12 cellular contexts compared by ENCODE assay signal in the genomic region with DNA sequence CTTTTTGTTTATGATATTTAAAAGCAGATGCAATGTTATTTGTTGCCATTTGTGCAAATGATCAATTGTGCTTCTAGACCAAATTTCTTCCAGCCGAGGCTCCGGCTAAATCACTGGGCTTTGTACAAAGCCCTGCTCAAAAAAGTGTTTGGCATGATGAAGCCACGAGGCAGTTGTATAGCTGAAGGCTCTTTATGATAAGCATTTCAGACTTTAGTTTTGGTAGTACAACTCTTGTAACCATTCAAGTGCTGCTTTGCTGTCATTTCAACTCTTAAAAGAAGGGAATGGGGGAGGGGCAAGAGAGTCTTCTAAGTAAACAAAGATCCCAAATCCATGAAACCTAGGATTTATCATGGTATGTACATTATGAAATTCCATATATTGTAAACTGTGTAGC. TPM values are rescaled to one million over a fixed set of nuclear protein-coding genes. Genes with fewer than 3 reads are reported as not detected.
DNase-seq lines count a peak whose midpoint lies in the region; ATAC-seq and TF ChIP-seq lines count a peak whose summit lies in the region.
"Had no signal": no experiment of that assay in that cellular context is flagged by ENCODE, and none has a peak within 500 bp of the region (broad histone marks: within the 10 kb centered on the region; RNA-seq: fewer than 3 reads in every experiment).

No MANE protein-coding gene starts in this region.

- intact Hi-C loops in CD8-positive, alpha-beta T cell (cut with DNase I, micrococcal nuclease) = no loop called here

- CTCF ChIA-PET in CD8-positive, alpha-beta T cell (lab: Charles Lee) = no interaction called here

- no peaks in the 10 kb centered on the region for H3K9me2 ChIP-seq in GM23338 (ENCODE audit: insufficient read depth)

- TF ChIP-seq CTCF in GM23338 (conservative IDR thresholded peaks at IDR 0.05; ENCODE audit: low read depth in 2 of 2) (no peak), glutamatergic neuron (IDR thresholded peaks at IDR 0.05; ENCODE audit: partially characterized antibody, unreplicated experiment) (no peak)
- TF ChIP-seq CTCF in CD8-positive, alpha-beta T cell (IDR thresholded peaks at IDR 0.05) = no peak

- H3K9me3 Mint-ChIP-seq in GM23338 = no peaks in the 10 kb centered on the region; the same call in 2 of the 3 replicates
- H3K9me3 Mint-ChIP-seq in glutamatergic neuron (ENCODE audit: unreplicated experiment) = peaks cover 15% of the 10 kb centered on the region
- no peaks in the 10 kb centered on the region for H3K9me3 Mint-ChIP-seq in CD8-positive, alpha-beta T cell

- peaks cover 22% of the 10 kb centered on the region; the same call in 1 of the 2 replicates for H3F3A ChIP-seq in GM23338 (replicated peaks; ENCODE audit: low read depth)

- DNase-seq in GM23338 (ENCODE audit: low spot score) = peak; percentile 68
- DNase-seq in NCI-H2227 (lab: John Stamatoyannopoulos, UW; ENCODE audit: unreplicated experiment) = peak; percentile 27
- DNase-seq in glutamatergic neuron = no peak
- peak; percentile 49 for DNase-seq in retina
- no peak for DNase-seq in KBM-7
- no peak for DNase-seq in CD8-positive, alpha-beta T cell
- DNase-seq: activated CD8-positive, alpha-beta memory T cell treated with anti-CD3 and anti-CD28 coated beads, Interleukin-2, amount 50 U/mL, for 4 hours; amniotic stem cell; NCI-H146 had no signal

- H2AFZ ChIP-seq in GM23338 = no peak overlapping the region

- H4K20me1 ChIP-seq in GM23338 (replicated peaks; ENCODE audit: insufficient read depth) = no peaks in the 10 kb centered on the region

- H3K27me3 Mint-ChIP-seq in GM23338 (ENCODE audit: insufficient read depth, low read depth, poor library complexity) = peaks cover 19% of the 10 kb centered on the region
- H3K27me3 Mint-ChIP-seq in glutamatergic neuron (ENCODE audit: unreplicated experiment) = peaks cover 16% of the 10 kb centered on the region
- peaks cover 54% of the 10 kb centered on the region for H3K27me3 Mint-ChIP-seq in CD8-positive, alpha-beta T cell (ENCODE audit: low read depth)

- no peaks in the 10 kb centered on the region for H3K9me3 ChIP-seq in CD8-positive, alpha-beta T cell (ENCODE audit: low read length)

- in situ Hi-C loops in KBM-7 (cut with MboI; ENCODE audit: low pct_unique_long_range_greater_than_20kb, low sequenced_read_pairs) = no loop called here

- H3K36me3 Mint-ChIP-seq in GM23338 (ENCODE audit: low read depth) (peaks cover 26% of the 10 kb centered on the region), glutamatergic neuron (ENCODE audit: unreplicated experiment) (peaks cover 4% of the 10 kb centered on the region)
- no peaks in the 10 kb centered on the region for H3K36me3 Mint-ChIP-seq in CD8-positive, alpha-beta T cell

- H3K4me3 ChIP-seq in GM23338 = peak overlapping the region; percentile 68
- H3K4me3 ChIP-seq in CD8-positive, alpha-beta T cell (ENCODE audit: low read depth, low read length) = no peak overlapping the region

- peaks cover 8% of the 10 kb centered on the region; the same call in 1 of the 2 replicates for H3K36me3 ChIP-seq in GM23338 (ENCODE audit: insufficient read depth)
- H3K36me3 ChIP-seq in CD8-positive, alpha-beta T cell (ENCODE audit: insufficient read depth, low read length) = no peaks in the 10 kb centered on the region

- ATAC-seq in GM23338 = no peak
- no peak for ATAC-seq in GM18517 (IDR thresholded peaks at IDR 0.05; ENCODE audit: unreplicated experiment)
- ATAC-seq in HG03571 (IDR thresholded peaks at IDR 0.05; ENCODE audit: unreplicated experiment) = no peak
- ATAC-seq in CD8-positive, alpha-beta T cell = no peak

- peak overlapping the region; percentile 96 for H3K27ac ChIP-seq in GM23338 (ENCODE audit: low read depth)
- H3K27ac ChIP-seq in CD8-positive, alpha-beta T cell (ENCODE audit: low read depth, low read length) = no peak overlapping the region
- H3K27ac ChIP-seq: parathyroid adenoma had no signal

- POLR2A ChIA-PET in CD8-positive, alpha-beta T cell (lab: Charles Lee) = interaction anchor here (0.8 kb wide), 1 partner anchor 10 kb away, joined by 3 read pairs; no protein-coding TSS in a partner anchor

- peaks cover 45% of the 10 kb centered on the region for H3K4me1 ChIP-seq in GM23338 (ENCODE audit: insufficient read depth)
- H3K4me1 ChIP-seq in CD8-positive, alpha-beta T cell (ENCODE audit: insufficient read depth, low read length) = peaks cover 3% of the 10 kb centered on the region

- no peaks in the 10 kb centered on the region for H3K27me3 ChIP-seq in GM23338 (ENCODE audit: insufficient read depth)
- H3K27me3 ChIP-seq in CD8-positive, alpha-beta T cell (ENCODE audit: insufficient read depth, low read length) = no peaks in the 10 kb centered on the region

- H3K4me3 Mint-ChIP-seq in GM23338 (peak overlapping the region; percentile 84), glutamatergic neuron (ENCODE audit: unreplicated experiment) (peak overlapping the region; percentile 89)
- no peak overlapping the region for H3K4me3 Mint-ChIP-seq in CD8-positive, alpha-beta T cell

- peaks cover 27% of the 10 kb centered on the region for H3K79me2 ChIP-seq in GM23338 (replicated peaks; ENCODE audit: insufficient read depth)

- peak overlapping the region; percentile 72 for H3K4me2 ChIP-seq in GM23338

- H3K4me1 Mint-ChIP-seq in GM23338 (peaks cover 65% of the 10 kb centered on the region), glutamatergic neuron (ENCODE audit: low read depth, unreplicated experiment) (peaks cover 49% of the 10 kb centered on the region)
- H3K4me1 Mint-ChIP-seq in CD8-positive, alpha-beta T cell (ENCODE audit: low read depth) = peaks cover 12% of the 10 kb centered on the region

- peak overlapping the region; percentile 99 for H3K27ac Mint-ChIP-seq in GM23338
- H3K27ac Mint-ChIP-seq in glutamatergic neuron (ENCODE audit: unreplicated experiment) = peak overlapping the region; percentile 99
- H3K27ac Mint-ChIP-seq in CD8-positive, alpha-beta T cell = no peak overlapping the region

TF ChIP-seq in GM23338, 12 proteins besides CTCF, POLR2A, EP300 and RAD21:
- TF ChIP-seq POLR2AphosphoS5 (IDR thresholded peaks at IDR 0.05; ENCODE audit: low read depth) = peak; percentile 8; the same call in 1 of the 2 replicates
- TF ChIP-seq, protein P1, sequence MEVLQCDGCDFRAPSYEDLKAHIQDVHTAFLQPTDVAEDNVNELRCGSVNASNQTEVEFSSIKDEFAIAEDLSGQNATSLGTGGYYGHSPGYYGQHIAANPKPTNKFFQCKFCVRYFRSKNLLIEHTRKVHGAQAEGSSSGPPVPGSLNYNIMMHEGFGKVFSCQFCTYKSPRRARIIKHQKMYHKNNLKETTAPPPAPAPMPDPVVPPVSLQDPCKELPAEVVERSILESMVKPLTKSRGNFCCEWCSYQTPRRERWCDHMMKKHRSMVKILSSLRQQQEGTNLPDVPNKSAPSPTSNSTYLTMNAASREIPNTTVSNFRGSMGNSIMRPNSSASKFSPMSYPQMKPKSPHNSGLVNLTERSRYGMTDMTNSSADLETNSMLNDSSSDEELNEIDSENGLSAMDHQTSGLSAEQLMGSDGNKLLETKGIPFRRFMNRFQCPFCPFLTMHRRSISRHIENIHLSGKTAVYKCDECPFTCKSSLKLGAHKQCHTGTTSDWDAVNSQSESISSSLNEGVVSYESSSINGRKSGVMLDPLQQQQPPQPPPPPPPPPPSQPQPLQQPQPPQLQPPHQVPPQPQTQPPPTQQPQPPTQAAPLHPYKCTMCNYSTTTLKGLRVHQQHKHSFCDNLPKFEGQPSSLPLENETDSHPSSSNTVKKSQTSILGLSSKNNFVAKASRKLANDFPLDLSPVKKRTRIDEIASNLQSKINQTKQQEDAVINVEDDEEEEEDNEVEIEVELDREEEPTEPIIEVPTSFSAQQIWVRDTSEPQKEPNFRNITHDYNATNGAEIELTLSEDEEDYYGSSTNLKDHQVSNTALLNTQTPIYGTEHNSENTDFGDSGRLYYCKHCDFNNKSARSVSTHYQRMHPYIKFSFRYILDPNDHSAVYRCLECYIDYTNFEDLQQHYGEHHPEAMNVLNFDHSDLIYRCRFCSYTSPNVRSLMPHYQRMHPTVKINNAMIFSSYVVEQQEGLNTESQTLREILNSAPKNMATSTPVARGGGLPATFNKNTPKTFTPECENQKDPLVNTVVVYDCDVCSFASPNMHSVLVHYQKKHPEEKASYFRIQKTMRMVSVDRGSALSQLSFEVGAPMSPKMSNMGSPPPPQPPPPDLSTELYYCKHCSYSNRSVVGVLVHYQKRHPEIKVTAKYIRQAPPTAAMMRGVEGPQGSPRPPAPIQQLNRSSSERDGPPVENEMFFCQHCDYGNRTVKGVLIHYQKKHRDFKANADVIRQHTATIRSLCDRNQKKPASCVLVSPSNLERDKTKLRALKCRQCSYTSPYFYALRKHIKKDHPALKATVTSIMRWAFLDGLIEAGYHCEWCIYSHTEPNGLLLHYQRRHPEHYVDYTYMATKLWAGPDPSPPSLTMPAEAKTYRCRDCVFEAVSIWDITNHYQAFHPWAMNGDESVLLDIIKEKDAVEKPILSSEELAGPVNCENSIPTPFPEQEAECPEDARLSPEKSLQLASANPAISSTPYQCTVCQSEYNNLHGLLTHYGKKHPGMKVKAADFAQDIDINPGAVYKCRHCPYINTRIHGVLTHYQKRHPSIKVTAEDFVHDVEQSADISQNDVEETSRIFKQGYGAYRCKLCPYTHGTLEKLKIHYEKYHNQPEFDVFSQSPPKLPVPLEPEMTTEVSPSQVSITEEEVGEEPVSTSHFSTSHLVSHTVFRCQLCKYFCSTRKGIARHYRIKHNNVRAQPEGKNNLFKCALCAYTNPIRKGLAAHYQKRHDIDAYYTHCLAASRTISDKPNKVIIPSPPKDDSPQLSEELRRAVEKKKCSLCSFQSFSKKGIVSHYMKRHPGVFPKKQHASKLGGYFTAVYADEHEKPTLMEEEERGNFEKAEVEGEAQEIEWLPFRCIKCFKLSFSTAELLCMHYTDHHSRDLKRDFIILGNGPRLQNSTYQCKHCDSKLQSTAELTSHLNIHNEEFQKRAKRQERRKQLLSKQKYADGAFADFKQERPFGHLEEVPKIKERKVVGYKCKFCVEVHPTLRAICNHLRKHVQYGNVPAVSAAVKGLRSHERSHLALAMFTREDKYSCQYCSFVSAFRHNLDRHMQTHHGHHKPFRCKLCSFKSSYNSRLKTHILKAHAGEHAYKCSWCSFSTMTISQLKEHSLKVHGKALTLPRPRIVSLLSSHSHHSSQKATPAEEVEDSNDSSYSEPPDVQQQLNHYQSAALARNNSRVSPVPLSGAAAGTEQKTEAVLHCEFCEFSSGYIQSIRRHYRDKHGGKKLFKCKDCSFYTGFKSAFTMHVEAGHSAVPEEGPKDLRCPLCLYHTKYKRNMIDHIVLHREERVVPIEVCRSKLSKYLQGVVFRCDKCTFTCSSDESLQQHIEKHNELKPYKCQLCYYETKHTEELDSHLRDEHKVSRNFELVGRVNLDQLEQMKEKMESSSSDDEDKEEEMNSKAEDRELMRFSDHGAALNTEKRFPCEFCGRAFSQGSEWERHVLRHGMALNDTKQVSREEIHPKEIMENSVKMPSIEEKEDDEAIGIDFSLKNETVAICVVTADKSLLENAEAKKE (CRISPR knock-in tag; IDR thresholded peaks at IDR 0.05) = no peak
TF ChIP-seq in GM23338: peak in this region for 1.

RNA-seq across cellular contexts. Expression of a gene that starts 3.3 kb away (rescaled TPM):
- total RNA-seq in GM23338 (2014; rRNA removed; shearing (Covaris generic)) = 216 and 225 TPM in 2 replicates
- polyA plus RNA-seq in GM23338 (2016; fragmentation: Nextera tagmentation; extraction: Ambion mirVana) = 49.8 and 51.5 TPM in 2 replicates
- total RNA-seq in glutamatergic neuron (ENCODE audit: unreplicated experiment) = 217 TPM
- 1 to 10 TPM; 3.4 to 3.7 TPM for total RNA-seq in CD8-positive, alpha-beta T cell

Comparison
In these comparisons a context has a peak if more than half of its experiments do, and no peak if none do; other contexts are left out.
1. DNase-seq: peak in GM23338 (single experiment), NCI-H2227 (single experiment) and retina (single experiment); none in glutamatergic neuron (single experiment), KBM-7 (single experiment) and CD8-positive, alpha-beta T cell (0 of 7).
2. RNA of a gene that starts 3.3 kb away (total RNA-seq): 216 to 225 TPM in GM23338 and 217 TPM in glutamatergic neuron (single experiment); 3.4 to 3.7 TPM in CD8-positive, alpha-beta T cell; every median in the first group is over 10 times any median in the second.